ENCODE assay signal across 29 cellular contexts in genomic region chr6:29831776-29832175, GRCh38. TPM values are rescaled to one million over a fixed set of nuclear protein-coding genes. Genes with fewer than 3 reads are reported as not detected.
"Had no signal": no experiment of that assay in that cellular context is flagged by ENCODE, and none has a peak within 500 bp of the region (broad histone marks: within the 10 kb centered on the region; RNA-seq: fewer than 3 reads in every experiment).

No MANE protein-coding gene starts in this region.

- H3K36me3 Mint-ChIP-seq: activated CD8-positive, alpha-beta memory T cell treated with anti-CD3 and anti-CD28 coated beads, Interleukin-2, amount 10 ng/mL, durations not matched to agents 7 days and 5 days; activated naive CD4-positive, alpha-beta T cell treated with anti-CD3 and anti-CD28 coated beads, Interleukin-2, amount 10 ng/mL, durations not matched to agents 7 days and 5 days; activated naive CD8-positive, alpha-beta T cell treated with anti-CD3 and anti-CD28 coated beads for 36 hours had no signal

- H3K27ac ChIP-seq: ascending aorta, cardiac muscle cell, WERI-Rb-1 had no signal

- H3K4me3 Mint-ChIP-seq: activated CD4-positive, alpha-beta memory T cell treated with anti-CD3 and anti-CD28 coated beads, Interleukin-2, amount 10 ng/mL, durations not matched to agents 7 days and 5 days; activated CD8-positive, alpha-beta memory T cell treated with anti-CD3 and anti-CD28 coated beads, Interleukin-2, amount 10 ng/mL, durations not matched to agents 7 days and 5 days; activated naive CD4-positive, alpha-beta T cell treated with anti-CD3 and anti-CD28 coated beads, Interleukin-2, amount 10 ng/mL, durations not matched to agents 7 days and 5 days; activated naive CD8-positive, alpha-beta T cell treated with anti-CD3 and anti-CD28 coated beads for 36 hours; central memory CD8-positive, alpha-beta T cell had no signal

- H3K36me3 ChIP-seq: ascending aorta, cardiac muscle cell, WERI-Rb-1 had no signal

- ATAC-seq: activated CD8-positive, alpha-beta memory T cell treated with anti-CD3 and anti-CD28 coated beads, Interleukin-2, amount 10 ng/mL, durations not matched to agents 7 days and 5 days; PC-3 had no signal

- H3K4me3 ChIP-seq: ascending aorta, cardiac muscle cell had no signal

- DNase-seq: activated CD4-positive, alpha-beta memory T cell treated with anti-CD3 and anti-CD28 coated beads, Interleukin-2, amount 10 ng/mL, durations not matched to agents 7 days and 5 days; activated CD4-positive, alpha-beta T cell treated with anti-CD3 and anti-CD28 coated beads for 1 hour; activated CD4-positive, alpha-beta T cell treated with anti-CD3 and anti-CD28 coated beads for 48 hours; activated CD4-positive, CD25-positive, alpha-beta regulatory T cell; activated CD8-positive, alpha-beta memory T cell treated with anti-CD3 and anti-CD28 coated beads for 24 hours; activated CD8-positive, alpha-beta memory T cell treated with anti-CD3 and anti-CD28 coated beads, Interleukin-2, amount 10 ng/mL, durations not matched to agents 7 days and 5 days; activated CD8-positive, alpha-beta memory T cell treated with anti-CD3 and anti-CD28 coated beads, Interleukin-2, amount 50 U/mL, for 48 hours; activated effector memory CD4-positive, alpha-beta T cell treated with Interleukin-2 at 50 U/mL for 16 hours; activated naive CD4-positive, alpha-beta T cell treated with anti-CD3 and anti-CD28 coated beads, Interleukin-2, amount 10 ng/mL, durations not matched to agents 7 days and 5 days; activated naive CD8-positive, alpha-beta T cell treated with anti-CD3 and anti-CD28 coated beads for 36 hours; activated T-cell treated with anti-CD3 and anti-CD28 coated beads, Interleukin-2, amount 50 U/mL, for 48 hours; MM.1S; MV-4-11; NCI-H1092; NCI-H1436 treated with DMSO at 0.1 percent for 48 hours; NCI-H1694 treated with DMSO at 0.1 percent for 48 hours; NCI-H2029; NCI-H345; NCI-H524 treated with DMSO at 0.1 percent for 48 hours; PC-3; Right ventricle myocardium superior; T1000; WERI-Rb-1 had no signal

- H3K27ac Mint-ChIP-seq: activated CD4-positive, alpha-beta memory T cell treated with anti-CD3 and anti-CD28 coated beads, Interleukin-2, amount 10 ng/mL, durations not matched to agents 7 days and 5 days; activated CD8-positive, alpha-beta memory T cell treated with anti-CD3 and anti-CD28 coated beads, Interleukin-2, amount 10 ng/mL, durations not matched to agents 7 days and 5 days; activated naive CD4-positive, alpha-beta T cell treated with anti-CD3 and anti-CD28 coated beads, Interleukin-2, amount 10 ng/mL, durations not matched to agents 7 days and 5 days; activated naive CD8-positive, alpha-beta T cell treated with anti-CD3 and anti-CD28 coated beads for 36 hours had no signal

- FAIRE-seq: RCC 7860 had no signal

- H3K9me3 Mint-ChIP-seq: activated CD4-positive, alpha-beta memory T cell treated with anti-CD3 and anti-CD28 coated beads, Interleukin-2, amount 10 ng/mL, durations not matched to agents 7 days and 5 days; activated naive CD4-positive, alpha-beta T cell treated with anti-CD3 and anti-CD28 coated beads, Interleukin-2, amount 10 ng/mL, durations not matched to agents 7 days and 5 days; activated naive CD8-positive, alpha-beta T cell treated with anti-CD3 and anti-CD28 coated beads for 36 hours; central memory CD8-positive, alpha-beta T cell had no signal

- H3K9me3 ChIP-seq: ascending aorta had no signal

RNA-seq across cellular contexts. Expression of gene HLA-G, which starts 4.2 kb away (rescaled TPM):
- total RNA-seq: ascending aorta, cardiac muscle cell, LHCN-M2, NCI-H460, PC-3, Right ventricle myocardium superior had no signal
